ENCODE assay signal across 13 cellular contexts in genomic region chr19:35783469-35784400, GRCh38. TPM values are rescaled to one million over a fixed set of nuclear protein-coding genes. Genes with fewer than 3 reads are reported as not detected.
A peak's percentile ranks its signal among the peaks of the same experiment; 100 is the strongest.
DNase-seq lines count a peak whose midpoint lies in the region; ATAC-seq and TF ChIP-seq lines count a peak whose summit lies in the region.
"Had no signal": no experiment of that assay in that cellular context is flagged by ENCODE, and none has a peak within 500 bp of the region (broad histone marks: within the 10 kb centered on the region; RNA-seq: fewer than 3 reads in every experiment).

No MANE protein-coding gene starts in this region.

- H3K27me3 ChIP-seq in suprapubic skin, result no peaks in the 10 kb centered on the region
- H3K27me3 ChIP-seq: uterus had no signal

- peaks cover 56% of the 10 kb centered on the region for H3K36me3 ChIP-seq in suprapubic skin
- H3K36me3 ChIP-seq: uterus had no signal

- no peaks in the 10 kb centered on the region for H3K9me3 Mint-ChIP-seq in stimulated activated naive CD8-positive, alpha-beta T cell treated with anti-CD3 and anti-CD28 coated beads, Interleukin-15, amount 100 ng/mL, for 72 hours
- H3K9me3 Mint-ChIP-seq: activated T-helper 2 cell treated with anti-CD3 and anti-CD28 coated beads, Interferon-gamma antibody, Interleukin-2, Interleukin-4, amounts not matched to agents 10 μg/mL and 5 μg/mL and 100 μg/mL, durations not matched to agents 14 hours and 24 hours and 36 hours; T-helper 1 cell treated with Interleukin-12 subunit alpha and Interleukin-12 subunit beta and Interleukin-4 antibody, amounts not matched to agents 30 μg/mL and 1 μg/mL, for 36 hours had no signal

- TF ChIP-seq CTCF in suprapubic skin (IDR thresholded peaks at IDR 0.05), result no peak

- peak; percentile 2 for ATAC-seq in stimulated activated naive CD8-positive, alpha-beta T cell treated with anti-CD3 and anti-CD28 coated beads, Interleukin-15, amount 100 ng/mL, for 72 hours
- ATAC-seq in stimulated activated naive CD8-positive, alpha-beta T cell treated with anti-CD3 and anti-CD28 coated beads, Interleukin-15, Interleukin-2, amounts not matched to agents 100 U/mL and 50 U/mL, for 24 hours, result no peak

- H3K27ac ChIP-seq in suprapubic skin, result no peak overlapping the region
- H3K27ac ChIP-seq: uterus had no signal

- no peaks in the 10 kb centered on the region for H3K27me3 Mint-ChIP-seq in stimulated activated naive CD8-positive, alpha-beta T cell treated with anti-CD3 and anti-CD28 coated beads, Interleukin-15, amount 100 ng/mL, for 72 hours

- no peak overlapping the region for H3K27ac Mint-ChIP-seq in stimulated activated naive CD8-positive, alpha-beta T cell treated with anti-CD3 and anti-CD28 coated beads, Interleukin-15, amount 100 ng/mL, for 72 hours
- H3K27ac Mint-ChIP-seq: activated T-helper 2 cell treated with anti-CD3 and anti-CD28 coated beads, Interferon-gamma antibody, Interleukin-2, Interleukin-4, amounts not matched to agents 10 μg/mL and 5 μg/mL and 100 μg/mL, durations not matched to agents 14 hours and 24 hours and 36 hours; T-helper 1 cell treated with Interleukin-12 subunit alpha and Interleukin-12 subunit beta and Interleukin-4 antibody, amounts not matched to agents 30 μg/mL and 1 μg/mL, for 36 hours had no signal

- no peaks in the 10 kb centered on the region for H3K4me1 ChIP-seq in suprapubic skin
- H3K4me1 ChIP-seq: uterus had no signal

- H3K4me1 Mint-ChIP-seq in stimulated activated naive CD8-positive, alpha-beta T cell treated with anti-CD3 and anti-CD28 coated beads, Interleukin-15, amount 100 ng/mL, for 72 hours, result no peaks in the 10 kb centered on the region

- TF ChIP-seq EP300 in suprapubic skin (IDR thresholded peaks at IDR 0.05), result no peak

- no peak for DNase-seq in stimulated activated naive CD8-positive, alpha-beta T cell treated with anti-CD3 and anti-CD28 coated beads, Interleukin-15, amount 100 ng/mL, for 72 hours
- DNase-seq in stimulated activated naive CD8-positive, alpha-beta T cell treated with anti-CD3 and anti-CD28 coated beads, Interleukin-15, Interleukin-2, amounts not matched to agents 100 U/mL and 50 U/mL, for 24 hours, result no peak
- DNase-seq in NCI-H1436 (lab: John Stamatoyannopoulos, UW) (no peak), suprapubic skin (ENCODE audit: low spot score in 2 of 2) (no peak)
- DNase-seq: ACHN; activated CD4-positive, alpha-beta T cell treated with anti-CD3 and anti-CD28 coated beads, Interleukin-2, amount 50 U/mL, for 1 hour; NCI-H1436 treated with DMSO at 0.1 percent for 48 hours; NCI-H524; uterus had no signal

- no peak overlapping the region for H3K4me3 Mint-ChIP-seq in stimulated activated naive CD8-positive, alpha-beta T cell treated with anti-CD3 and anti-CD28 coated beads, Interleukin-15, amount 100 ng/mL, for 72 hours
- H3K4me3 Mint-ChIP-seq: T-helper 1 cell treated with Interleukin-12 subunit alpha and Interleukin-12 subunit beta and Interleukin-4 antibody, amounts not matched to agents 30 μg/mL and 1 μg/mL, for 36 hours had no signal

- no peak for TF ChIP-seq POLR2A in suprapubic skin (IDR thresholded peaks at IDR 0.05)

- no peak overlapping the region for H3K4me3 ChIP-seq in suprapubic skin
- H3K4me3 ChIP-seq: uterus had no signal

- WGBS in suprapubic skin, result 86% methylated on average over 25 of the region's 26 CpGs

- no peaks in the 10 kb centered on the region for H3K9me3 ChIP-seq in suprapubic skin
- H3K9me3 ChIP-seq: uterus had no signal

RNA-seq across cellular contexts. Expression of gene ARHGAP33, which starts 8.4 kb away (rescaled TPM):
- 10 to 100 TPM; 20.6 to 42.7 (median 31.7) TPM for total RNA-seq in suprapubic skin

RNA-seq across cellular contexts. Expression of gene PROSER3, which starts 25.8 kb away (rescaled TPM):
- total RNA-seq in suprapubic skin, result 10 to 100 TPM in 3 of 4 donors, 1 to 10 TPM in 1; 9.6 to 23.8 (median 17.1) TPM

RNA-seq across cellular contexts. Expression of gene HSPB6, which starts 26.9 kb away (rescaled TPM):
- total RNA-seq in suprapubic skin, result 10 to 100 TPM in 1 of 4 donors, 1 to 10 TPM in 3; 4.1 to 13.4 (median 5.5) TPM
- total RNA-seq: RPMI7951 had no signal

RNA-seq across cellular contexts. Expression of gene PRODH2, which starts 28.9 kb away (rescaled TPM):
- not detected for total RNA-seq in suprapubic skin
- total RNA-seq: activated T-helper 2 cell treated with anti-CD3 and anti-CD28 coated beads, Interferon-gamma antibody, Interleukin-2, Interleukin-4, amounts not matched to agents 10 μg/mL and 5 μg/mL and 100 μg/mL, durations not matched to agents 14 hours and 24 hours and 36 hours; dermis microvascular lymphatic vessel endothelial cell; RPMI7951; uterus had no signal

RNA-seq across cellular contexts. Expression of gene LIN37, which starts 35.4 kb away (rescaled TPM):
- 10 to 100 TPM; 11.0 to 21.5 (median 20.0) TPM for total RNA-seq in suprapubic skin
